20 cellular contexts compared by ENCODE assay signal in genomic region chr13:95497307-95497943, GRCh38. TPM values are rescaled to one million over a fixed set of nuclear protein-coding genes. Genes with fewer than 3 reads are reported as not detected.
DNase-seq lines count a peak whose midpoint lies in the region; ATAC-seq and TF ChIP-seq lines count a peak whose summit lies in the region.
"Had no signal": no experiment of that assay in that cellular context is flagged by ENCODE, and none has a peak within 500 bp of the region (broad histone marks: within the 10 kb centered on the region; RNA-seq: fewer than 3 reads in every experiment).

No MANE protein-coding gene starts in this region.

- no peak overlapping the region for H2AK5ac ChIP-seq in IMR-90 (ENCODE audit: low read depth, low read length)

- no peak for TF ChIP-seq EP300 in SK-N-SH (IDR thresholded peaks at IDR 0.05; ENCODE audit: borderline replicate concordance in 1 of 2, low read depth in 1 of 2, low read length in 1 of 2)

- H3K23ac ChIP-seq in IMR-90 (ENCODE audit: low read depth, low read length) = no peak overlapping the region

- H3K27ac ChIP-seq in IMR-90 (ENCODE audit: insufficient read depth, low read length) (no peak overlapping the region), SK-N-SH (ENCODE audit: low read depth in 2 of 2, low read length in 1 of 2) (peak overlapping the region in 1 of 2 experiments; percentile 41; a peak in 1 of 4 replicates)
- H3K27ac ChIP-seq: psoas muscle had no signal

- no peaks in the 10 kb centered on the region for H3K4me1 Mint-ChIP-seq in chondrocyte (ENCODE audit: low read depth)

- no peak for ATAC-seq in IMR-90 (ENCODE audit: low read depth)
- ATAC-seq: naive thymus-derived CD4-positive, alpha-beta T cell; psoas muscle had no signal

- no peak overlapping the region for H2BK20ac ChIP-seq in IMR-90 (ENCODE audit: low read depth, low read length)

- H4K20me1 ChIP-seq in IMR-90 (ENCODE audit: insufficient read depth, low read length) (no peaks in the 10 kb centered on the region), SK-N-SH (ENCODE audit: insufficient read depth) (no peaks in the 10 kb centered on the region)

- no TSS peak for BruUV-seq in IMR-90 (replicated peaks; lab: Mats Ljungman, UMichigan)

- peaks cover 25% of the 10 kb centered on the region for H3K9me3 Mint-ChIP-seq in chondrocyte (ENCODE audit: low read depth)

- H2BK5ac ChIP-seq in IMR-90 (ENCODE audit: low read depth, low read length, poor library complexity, severe bottlenecking) = no peak overlapping the region

- H3K27ac Mint-ChIP-seq in chondrocyte (ENCODE audit: unreplicated experiment) = no peak overlapping the region
- H3K27ac Mint-ChIP-seq: naive thymus-derived CD4-positive, alpha-beta T cell had no signal

- POLR2A ChIA-PET in IMR-90 (lab: Charles Lee; ENCODE audit: unreplicated experiment) (no interaction called here), SK-N-SH (lab: Yijun Ruan, JAX) (interaction anchor here (0.7 kb wide), 1 partner anchor 319 kb away, joined by 3 read pairs; no protein-coding TSS in a partner anchor)

- H3K36me3 ChIP-seq in IMR-90 (ENCODE audit: control insufficient read depth, insufficient read depth, low read length) (no peaks in the 10 kb centered on the region), SK-N-SH (replicated peaks in 1 of 2; ENCODE audit: control insufficient read depth in 1 of 2, insufficient read depth in 2 of 2, low read length in 1 of 2) (no peaks in the 10 kb centered on the region), H7 (replicated peaks; ENCODE audit: control insufficient read depth, insufficient read depth, low read length) (no peaks in the 10 kb centered on the region)

- TF ChIP-seq RAD21 in IMR-90 (IDR thresholded peaks at IDR 0.05; ENCODE audit: low read length) = no peak
- TF ChIP-seq RAD21 in SK-N-SH (IDR thresholded peaks at IDR 0.05; ENCODE audit: low read length) = no peak

- H3K4me1 ChIP-seq in IMR-90 (ENCODE audit: control insufficient read depth, insufficient read depth, low read length) = no peaks in the 10 kb centered on the region
- H3K4me1 ChIP-seq in SK-N-SH (ENCODE audit: control insufficient read depth in 1 of 2, insufficient read depth in 2 of 2, low read depth in 1 of 2, low read length in 1 of 2) = peaks cover 0 to 4% of the 10 kb centered on the region in 2 experiments; a peak in 1 of 4 replicates
- H3K4me1 ChIP-seq: psoas muscle had no signal

- no peaks in the 10 kb centered on the region for H3K79me1 ChIP-seq in IMR-90 (ENCODE audit: low read depth in 1 of 2, low read length in 2 of 2)

- no peak overlapping the region for H3K18ac ChIP-seq in IMR-90 (ENCODE audit: low read depth, low read length)

- no peaks in the 10 kb centered on the region for H3K9me2 ChIP-seq in SK-N-SH

- no peak overlapping the region for H2AK9ac ChIP-seq in IMR-90 (replicated peaks; ENCODE audit: low read depth, low read length, poor library complexity)

- no peak overlapping the region for H3K56ac ChIP-seq in IMR-90 (ENCODE audit: extremely low read depth, insufficient read depth, low read length)

- H2BK15ac ChIP-seq in IMR-90 (ENCODE audit: low read depth, low read length) = no peak overlapping the region

- H3K4me3 Mint-ChIP-seq in chondrocyte (ENCODE audit: unreplicated experiment) = no peak overlapping the region
- H3K4me3 Mint-ChIP-seq: naive thymus-derived CD4-positive, alpha-beta T cell had no signal

- H4K5ac ChIP-seq in IMR-90 (ENCODE audit: low read depth, low read length) = no peak overlapping the region

- H4K91ac ChIP-seq in IMR-90 (ENCODE audit: insufficient read depth, low read depth, low read length) = no peak overlapping the region

- in situ Hi-C loops in IMR-90 (cut with MboI; ENCODE audit: low sequenced_read_pairs) = no loop called here

- CTCF ChIA-PET in IMR-90 (lab: Yijun Ruan, JAX) (no interaction called here), SK-N-SH (lab: Yijun Ruan, JAX) (interaction anchor here (1.0 to 3.0 kb wide), 7 partner anchors 10 to 336 kb away, joined by 3 to 13 read pairs (median 3); no protein-coding TSS in a partner anchor)

- no peaks in the 10 kb centered on the region; the same call in 1 of the 2 replicates for H3K27me3 ChIP-seq in IMR-90 (ENCODE audit: control insufficient read depth, insufficient read depth, low read length)
- no peaks in the 10 kb centered on the region for H3K27me3 ChIP-seq in SK-N-SH (ENCODE audit: insufficient read depth)
- no peaks in the 10 kb centered on the region for H3K27me3 ChIP-seq in H7 (ENCODE audit: control insufficient read depth, insufficient read depth, low read length)

- H3K27me3 Mint-ChIP-seq in chondrocyte (ENCODE audit: low read depth) = no peaks in the 10 kb centered on the region

- H3K36me3 Mint-ChIP-seq in chondrocyte (ENCODE audit: low read depth) = peaks cover 4% of the 10 kb centered on the region

- H2BK120ac ChIP-seq in IMR-90 (ENCODE audit: low read depth, low read length) = no peak overlapping the region

- H3K4me3 ChIP-seq in IMR-90 (ENCODE audit: insufficient read depth, low read depth, low read length) (no peak overlapping the region), SK-N-SH (ENCODE audit: low read depth in 2 of 2, low read length in 1 of 2) (no peak overlapping the region), H7 (ENCODE audit: insufficient read depth, low read depth, low read length) (no peak overlapping the region)
- H3K4me3 ChIP-seq: psoas muscle had no signal

- H3K9me1 ChIP-seq in IMR-90 (ENCODE audit: insufficient read depth, low read length) = peaks cover 4% of the 10 kb centered on the region

- no peak overlapping the region for H3K4ac ChIP-seq in IMR-90 (ENCODE audit: low read depth, low read length)

- intact Hi-C loops in IMR-90 (cut with micrococcal nuclease) = no loop called here

- no peaks in the 10 kb centered on the region for H3K79me2 ChIP-seq in SK-N-SH (ENCODE audit: insufficient read depth)

- H3K9me3 ChIP-seq in IMR-90 (ENCODE audit: control insufficient read depth, insufficient read depth, low read length) (peaks cover 7% of the 10 kb centered on the region; the same call in 1 of the 2 replicates), SK-N-SH (no peaks in the 10 kb centered on the region)
- H3K9me3 ChIP-seq: psoas muscle had no signal

- DNase-seq in IMR-90 (no peak), SK-N-SH (peak; percentile 39), foreskin melanocyte (peak; percentile 24), nucleus accumbens (lab: John Stamatoyannopoulos, UW) (peak in 49 of 56 donors; percentile 3 to 80 (median 37)), NCI-H187 treated with DMSO at 0.1 percent for 48 hours (lab: John Stamatoyannopoulos, UW) (no peak), chondrocyte (ENCODE audit: low spot score) (no peak), H7 (no peak), NCI-H774 (lab: John Stamatoyannopoulos, UW) (no peak)
- DNase-seq: activated CD4-positive, CD25-positive, alpha-beta regulatory T cell; activated naive CD4-positive, alpha-beta T cell; Calu3; effector memory CD4-positive, alpha-beta T cell; naive thymus-derived CD4-positive, alpha-beta T cell; NCI-H187; NCI-H524 treated with DMSO at 0.1 percent for 48 hours; psoas muscle; stimulated activated CD4-positive, alpha-beta T cell treated with anti-CD3 and anti-CD28 coated beads, Interleukin-15, amount 100 ng/mL, for 24 hours; T-helper 1 cell had no signal

- H3K9ac ChIP-seq in IMR-90 (ENCODE audit: low read depth, low read length) (no peak overlapping the region), SK-N-SH (no peak overlapping the region)

- TF ChIP-seq CTCF in IMR-90 (conservative IDR thresholded peaks at IDR 0.05; ENCODE audit: low read depth, low read length) = no peak
- TF ChIP-seq CTCF in SK-N-SH (IDR thresholded peaks at IDR 0.05) = no peak
- TF ChIP-seq CTCF in chondrocyte (IDR thresholded peaks at IDR 0.05) = no peak

- H3K4me2 ChIP-seq in IMR-90 (ENCODE audit: low read depth, low read length) (no peak overlapping the region), SK-N-SH (no peak overlapping the region)

- dilution Hi-C loops in IMR-90 (cut with HindIII; ENCODE audit: low sequenced_read_pairs, unreplicated experiment) = no loop called here

- H4K8ac ChIP-seq in IMR-90 (ENCODE audit: low read depth in 2 of 2, low read length in 2 of 2) = no peak overlapping the region

- H3K14ac ChIP-seq in IMR-90 (replicated peaks; ENCODE audit: low read depth, low read length) = no peak overlapping the region

- H2AFZ ChIP-seq in IMR-90 (replicated peaks; ENCODE audit: low read length, poor library complexity) (peak overlapping the region; percentile 41), SK-N-SH (ENCODE audit: low read depth) (no peak overlapping the region)

- 50% methylated on average over 1 of the region's 3 CpGs; no CpG with 5 or more reads in 1 of the 2 experiments for WGBS in IMR-90 (ENCODE audit: extremely low coverage in 2 of 2, insufficient read length in 1 of 2), 2 experiments
- WGBS in SK-N-SH (ENCODE audit: low lambda C conversion rate) = 30% methylated on average over 3 of the region's 3 CpGs

- no peaks in the 10 kb centered on the region for H3F3A ChIP-seq in SK-N-SH (replicated peaks; ENCODE audit: insufficient read depth)

- no peak for TF ChIP-seq POLR2A in IMR-90 (IDR thresholded peaks at IDR 0.05; ENCODE audit: low read depth, low read length)

TF ChIP-seq in IMR-90, 13 proteins besides CTCF, POLR2A, EP300 and RAD21:
- TF ChIP-seq SMC3 (IDR thresholded peaks at IDR 0.05; ENCODE audit: low read depth, low read length) = no peak
- TF ChIP-seq MAFK (IDR thresholded peaks at IDR 0.05; ENCODE audit: low read depth, low read length) = no peak

TF ChIP-seq in SK-N-SH, 30 proteins besides CTCF, POLR2A, EP300 and RAD21 (continues in another document):
- no peak for TF ChIP-seq TCF12 (IDR thresholded peaks at IDR 0.05)
- no peak for TF ChIP-seq FOXM1 (IDR thresholded peaks at IDR 0.05; ENCODE audit: low read depth)
- no peak for TF ChIP-seq GATA2 (CRISPR knock-in tag; IDR thresholded peaks at IDR 0.05)
- no peak for TF ChIP-seq JUND (IDR thresholded peaks at IDR 0.05)
- TF ChIP-seq TEAD4 (IDR thresholded peaks at IDR 0.05; ENCODE audit: borderline replicate concordance, insufficient read depth) = no peak
- TF ChIP-seq MAX (IDR thresholded peaks at IDR 0.05; ENCODE audit: low read depth) = no peak

RNA-seq across cellular contexts. Expression of gene CLDN10, which starts 55.1 kb away (rescaled TPM):
- total RNA-seq in IMR-90 (2012; rRNA removed) (not detected in 2 replicates), chondrocyte (not detected in 3 replicates)
- polyA plus RNA-seq in IMR-90 (2012; rRNA removed) (not detected in 2 replicates), SK-N-SH (2012; rRNA removed) (0.05 TPM in 1 of 2 replicates, not detected in the other)
- polyA plus RNA-seq in IMR-90 (2012; cell fraction: cytosol; rRNA removed) = not detected in 2 replicates
- polyA plus RNA-seq in IMR-90 (2012; cell fraction: nucleus; rRNA removed; ENCODE audit: low replicate concordance) = not detected in 2 replicates
- 0.01 and 0.12 TPM in 2 replicates for polyA plus RNA-seq in SK-N-SH (2012; cell fraction: cytosol; rRNA removed)
- polyA plus RNA-seq in SK-N-SH (2012; cell fraction: nucleus; rRNA removed) = 0.04 TPM in 1 of 2 replicates, not detected in the other
- 17.8 and 21.9 TPM in 2 replicates for total RNA-seq in H7 (2014; rRNA removed; shearing (Covaris generic))
- total RNA-seq: LHCN-M2; naive thymus-derived CD4-positive, alpha-beta T cell; RPMI7951 had no signal
- polyA plus RNA-seq: naive thymus-derived CD4-positive, alpha-beta T cell had no signal

Comparison
In these comparisons a context has a peak if more than half of its experiments do, and no peak if none do; other contexts are left out.
1. DNase-seq: peak in SK-N-SH (single experiment), foreskin melanocyte (single experiment) and nucleus accumbens (49 of 56); none in IMR-90 (single experiment), NCI-H187 treated with DMSO at 0.1 percent for 48 hours (single experiment), chondrocyte (single experiment), H7 (single experiment) and NCI-H774 (single experiment).
2. RNA of gene CLDN10, which starts 55.1 kb away (total RNA-seq): 17.8 to 21.9 TPM in H7; not detected in IMR-90 and not detected in chondrocyte; every median in the first group is over 10 times any median in the second.